In genomic region chr16:89507834-89508590, GRCh38 we compare ENCODE assay signal across 1 cellular context.
TF ChIP-seq lines count a peak whose summit lies in the region.

Gene SPG7, plus strand, starts transcription at chr16:89508403. Its CDS starts 15 bp downstream, at chr16:89508418.

TF ChIP-seq in HepG2, 621 proteins besides CTCF, POLR2A, EP300 and RAD21 (continued from another document and continues in another):
- TF ChIP-seq, protein P1, sequence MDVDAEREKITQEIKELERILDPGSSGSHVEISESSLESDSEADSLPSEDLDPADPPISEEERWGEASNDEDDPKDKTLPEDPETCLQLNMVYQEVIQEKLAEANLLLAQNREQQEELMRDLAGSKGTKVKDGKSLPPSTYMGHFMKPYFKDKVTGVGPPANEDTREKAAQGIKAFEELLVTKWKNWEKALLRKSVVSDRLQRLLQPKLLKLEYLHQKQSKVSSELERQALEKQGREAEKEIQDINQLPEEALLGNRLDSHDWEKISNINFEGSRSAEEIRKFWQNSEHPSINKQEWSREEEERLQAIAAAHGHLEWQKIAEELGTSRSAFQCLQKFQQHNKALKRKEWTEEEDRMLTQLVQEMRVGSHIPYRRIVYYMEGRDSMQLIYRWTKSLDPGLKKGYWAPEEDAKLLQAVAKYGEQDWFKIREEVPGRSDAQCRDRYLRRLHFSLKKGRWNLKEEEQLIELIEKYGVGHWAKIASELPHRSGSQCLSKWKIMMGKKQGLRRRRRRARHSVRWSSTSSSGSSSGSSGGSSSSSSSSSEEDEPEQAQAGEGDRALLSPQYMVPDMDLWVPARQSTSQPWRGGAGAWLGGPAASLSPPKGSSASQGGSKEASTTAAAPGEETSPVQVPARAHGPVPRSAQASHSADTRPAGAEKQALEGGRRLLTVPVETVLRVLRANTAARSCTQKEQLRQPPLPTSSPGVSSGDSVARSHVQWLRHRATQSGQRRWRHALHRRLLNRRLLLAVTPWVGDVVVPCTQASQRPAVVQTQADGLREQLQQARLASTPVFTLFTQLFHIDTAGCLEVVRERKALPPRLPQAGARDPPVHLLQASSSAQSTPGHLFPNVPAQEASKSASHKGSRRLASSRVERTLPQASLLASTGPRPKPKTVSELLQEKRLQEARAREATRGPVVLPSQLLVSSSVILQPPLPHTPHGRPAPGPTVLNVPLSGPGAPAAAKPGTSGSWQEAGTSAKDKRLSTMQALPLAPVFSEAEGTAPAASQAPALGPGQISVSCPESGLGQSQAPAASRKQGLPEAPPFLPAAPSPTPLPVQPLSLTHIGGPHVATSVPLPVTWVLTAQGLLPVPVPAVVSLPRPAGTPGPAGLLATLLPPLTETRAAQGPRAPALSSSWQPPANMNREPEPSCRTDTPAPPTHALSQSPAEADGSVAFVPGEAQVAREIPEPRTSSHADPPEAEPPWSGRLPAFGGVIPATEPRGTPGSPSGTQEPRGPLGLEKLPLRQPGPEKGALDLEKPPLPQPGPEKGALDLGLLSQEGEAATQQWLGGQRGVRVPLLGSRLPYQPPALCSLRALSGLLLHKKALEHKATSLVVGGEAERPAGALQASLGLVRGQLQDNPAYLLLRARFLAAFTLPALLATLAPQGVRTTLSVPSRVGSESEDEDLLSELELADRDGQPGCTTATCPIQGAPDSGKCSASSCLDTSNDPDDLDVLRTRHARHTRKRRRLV (CRISPR knock-in tag; IDR thresholded peaks at IDR 0.05): no peak
- TF ChIP-seq CSRNP1 (CRISPR knock-in tag; IDR thresholded peaks at IDR 0.05) (0 out of 2 replicates have a peak, but pooled peaks have one; percentile 60), ZSCAN20 (CRISPR knock-in tag; IDR thresholded peaks at IDR 0.05; ENCODE audit: borderline replicate concordance) (peak; percentile 94), HES4 (CRISPR knock-in tag; IDR thresholded peaks at IDR 0.05; ENCODE audit: borderline replicate concordance) (peak; percentile 84), ZC3H13 (CRISPR knock-in tag; IDR thresholded peaks at IDR 0.05) (peak; percentile 83; the same call in 1 of the 2 replicates), FOXP4 (CRISPR knock-in tag; IDR thresholded peaks at IDR 0.05) (peak; percentile 36; the same call in 1 of the 2 replicates), IKZF4 (CRISPR knock-in tag; IDR thresholded peaks at IDR 0.05; ENCODE audit: borderline replicate concordance, low read depth, not compliant biosample characterization) (peak; percentile 94), ZBTB20 (CRISPR knock-in tag; IDR thresholded peaks at IDR 0.05; ENCODE audit: borderline replicate concordance, low read depth) (peak; percentile 37), MTF2 (CRISPR knock-in tag; IDR thresholded peaks at IDR 0.05; ENCODE audit: borderline replicate concordance) (no peak), ZNF232 (CRISPR knock-in tag; IDR thresholded peaks at IDR 0.05; ENCODE audit: borderline replicate concordance) (peak; percentile 94), ARNT (IDR thresholded peaks at IDR 0.05) (no peak), MAFF (IDR thresholded peaks at IDR 0.05; ENCODE audit: low read depth, low read length) (no peak), NFKBIZ (CRISPR knock-in tag; IDR thresholded peaks at IDR 0.05) (peak; percentile 50; the same call in 1 of the 2 replicates), MLXIP (CRISPR knock-in tag; IDR thresholded peaks at IDR 0.05; ENCODE audit: borderline replicate concordance) (0 out of 2 replicates have a peak, but pooled peaks have one; percentile 74), ZBTB10 (CRISPR knock-in tag; IDR thresholded peaks at IDR 0.05; ENCODE audit: borderline replicate concordance) (peak; percentile 94; the same call in 1 of the 2 replicates), HNRNPLL (IDR thresholded peaks at IDR 0.05; ENCODE audit: low read depth, low read length, poor library complexity, severe bottlenecking) (no peak), ZNF263 (CRISPR knock-in tag; IDR thresholded peaks at IDR 0.05) (peak; percentile 83), IRX3 (CRISPR knock-in tag; IDR thresholded peaks at IDR 0.05; ENCODE audit: borderline replicate concordance, low read depth) (peak; percentile 61), SKIL (CRISPR knock-in tag; IDR thresholded peaks at IDR 0.05; ENCODE audit: borderline replicate concordance) (peak; percentile 46; the same call in 1 of the 2 replicates), ARHGAP35 (CRISPR knock-in tag; IDR thresholded peaks at IDR 0.05; ENCODE audit: borderline replicate concordance) (no peak; the same call in 1 of the 2 replicates), XBP1 (CRISPR knock-in tag; IDR thresholded peaks at IDR 0.05) (no peak; the same call in 1 of the 2 replicates), LCORL (IDR thresholded peaks at IDR 0.05) (no peak), LCORL (CRISPR knock-in tag; IDR thresholded peaks at IDR 0.05) (no peak), KMT2B (CRISPR knock-in tag; IDR thresholded peaks at IDR 0.05) (peak; percentile 60; the same call in 1 of the 2 replicates), REXO4 (CRISPR knock-in tag; IDR thresholded peaks at IDR 0.05; ENCODE audit: borderline replicate concordance) (peak; percentile 68; the same call in 1 of the 2 replicates)
- TF ChIP-seq, protein P2, sequence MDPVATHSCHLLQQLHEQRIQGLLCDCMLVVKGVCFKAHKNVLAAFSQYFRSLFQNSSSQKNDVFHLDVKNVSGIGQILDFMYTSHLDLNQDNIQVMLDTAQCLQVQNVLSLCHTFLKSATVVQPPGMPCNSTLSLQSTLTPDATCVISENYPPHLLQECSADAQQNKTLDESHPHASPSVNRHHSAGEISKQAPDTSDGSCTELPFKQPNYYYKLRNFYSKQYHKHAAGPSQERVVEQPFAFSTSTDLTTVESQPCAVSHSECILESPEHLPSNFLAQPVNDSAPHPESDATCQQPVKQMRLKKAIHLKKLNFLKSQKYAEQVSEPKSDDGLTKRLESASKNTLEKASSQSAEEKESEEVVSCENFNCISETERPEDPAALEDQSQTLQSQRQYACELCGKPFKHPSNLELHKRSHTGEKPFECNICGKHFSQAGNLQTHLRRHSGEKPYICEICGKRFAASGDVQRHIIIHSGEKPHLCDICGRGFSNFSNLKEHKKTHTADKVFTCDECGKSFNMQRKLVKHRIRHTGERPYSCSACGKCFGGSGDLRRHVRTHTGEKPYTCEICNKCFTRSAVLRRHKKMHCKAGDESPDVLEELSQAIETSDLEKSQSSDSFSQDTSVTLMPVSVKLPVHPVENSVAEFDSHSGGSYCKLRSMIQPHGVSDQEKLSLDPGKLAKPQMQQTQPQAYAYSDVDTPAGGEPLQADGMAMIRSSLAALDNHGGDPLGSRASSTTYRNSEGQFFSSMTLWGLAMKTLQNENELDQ (CRISPR knock-in tag; IDR thresholded peaks at IDR 0.05; ENCODE audit: borderline replicate concordance): 0 out of 2 replicates have a peak, but pooled peaks have one; percentile 6
- TF ChIP-seq, protein P3, sequence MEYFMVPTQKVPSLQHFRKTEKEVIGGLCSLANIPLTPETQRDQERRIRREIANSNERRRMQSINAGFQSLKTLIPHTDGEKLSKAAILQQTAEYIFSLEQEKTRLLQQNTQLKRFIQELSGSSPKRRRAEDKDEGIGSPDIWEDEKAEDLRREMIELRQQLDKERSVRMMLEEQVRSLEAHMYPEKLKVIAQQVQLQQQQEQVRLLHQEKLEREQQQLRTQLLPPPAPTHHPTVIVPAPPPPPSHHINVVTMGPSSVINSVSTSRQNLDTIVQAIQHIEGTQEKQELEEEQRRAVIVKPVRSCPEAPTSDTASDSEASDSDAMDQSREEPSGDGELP (IDR thresholded peaks at IDR 0.05; ENCODE audit: borderline replicate concordance, low read depth): peak; percentile 15; the same call in 1 of the 2 replicates
- TF ChIP-seq, protein P4, sequence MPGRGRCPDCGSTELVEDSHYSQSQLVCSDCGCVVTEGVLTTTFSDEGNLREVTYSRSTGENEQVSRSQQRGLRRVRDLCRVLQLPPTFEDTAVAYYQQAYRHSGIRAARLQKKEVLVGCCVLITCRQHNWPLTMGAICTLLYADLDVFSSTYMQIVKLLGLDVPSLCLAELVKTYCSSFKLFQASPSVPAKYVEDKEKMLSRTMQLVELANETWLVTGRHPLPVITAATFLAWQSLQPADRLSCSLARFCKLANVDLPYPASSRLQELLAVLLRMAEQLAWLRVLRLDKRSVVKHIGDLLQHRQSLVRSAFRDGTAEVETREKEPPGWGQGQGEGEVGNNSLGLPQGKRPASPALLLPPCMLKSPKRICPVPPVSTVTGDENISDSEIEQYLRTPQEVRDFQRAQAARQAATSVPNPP (CRISPR knock-in tag; IDR thresholded peaks at IDR 0.05): peak; percentile 96
